ENCODE assay signal across 15 cellular contexts in the genomic region with DNA sequence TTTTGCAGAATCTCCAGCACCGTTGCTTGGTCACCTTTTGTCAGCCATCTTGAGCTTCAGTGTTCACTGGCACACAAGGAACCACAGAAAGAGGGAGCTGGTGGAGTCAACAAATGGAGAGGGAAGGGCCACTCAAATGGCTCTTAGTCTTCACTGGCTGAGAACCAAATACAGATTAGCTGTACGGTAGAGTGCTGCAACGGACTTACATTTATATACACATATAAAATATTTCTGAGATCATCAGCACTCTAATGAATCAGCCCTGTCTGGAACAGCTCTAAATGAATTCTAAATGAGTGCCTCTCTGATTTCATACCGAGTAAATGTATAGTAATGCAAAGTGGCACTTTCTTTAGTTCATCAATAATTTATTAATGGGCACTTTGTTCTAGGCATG. TPM values are rescaled to one million over a fixed set of nuclear protein-coding genes. Genes with fewer than 3 reads are reported as not detected.
A peak's percentile ranks its signal among the peaks of the same experiment; 100 is the strongest.
DNase-seq lines count a peak whose midpoint lies in the region; TF ChIP-seq lines count a peak whose summit lies in the region.
"Had no signal": no experiment of that assay in that cellular context is flagged by ENCODE, and none has a peak within 500 bp of the region (broad histone marks: within the 10 kb centered on the region; RNA-seq: fewer than 3 reads in every experiment).

No MANE protein-coding gene starts in this region.

- intact Hi-C loops in ovary (cut with DNase I), result no loop called here

- H3K4me1 ChIP-seq in BLaER1 treated with 17β-estradiol and CSF1 and Interleukin-3, amounts not matched to agents 10 nM and 100 nM, result peaks cover 20 to 40% (median 30%) of the 10 kb centered on the region in 10 experiments
- H3K4me1 ChIP-seq in Loucy (ENCODE audit: insufficient read depth, low read length, poor library complexity, severe bottlenecking), result peaks cover 32% of the 10 kb centered on the region
- H3K4me1 ChIP-seq in neural progenitor cell, result peaks cover 4% of the 10 kb centered on the region
- no peaks in the 10 kb centered on the region for H3K4me1 ChIP-seq in ovary (ENCODE audit: insufficient read depth)

- H3K9me3 ChIP-seq in BLaER1 treated with 17β-estradiol and CSF1 and Interleukin-3, amounts not matched to agents 10 nM and 100 nM (replicated peaks in 1 of 11), result no peaks in the 10 kb centered on the region
- H3K9me3 ChIP-seq in Loucy (ENCODE audit: insufficient read depth, low read depth, low read length), result no peaks in the 10 kb centered on the region
- no peaks in the 10 kb centered on the region for H3K9me3 ChIP-seq in neural progenitor cell (ENCODE audit: low read depth)
- H3K9me3 ChIP-seq in ovary, result no peaks in the 10 kb centered on the region

- WGBS in ovary, 3 donors, result 66 to 70% (median 69%) methylated on average over 4 of the region's 4 CpGs

- peak overlapping the region in 1 of 11 experiments; percentile 12; a peak in 1 of 22 replicates for H3K27ac ChIP-seq in BLaER1 treated with 17β-estradiol and CSF1 and Interleukin-3, amounts not matched to agents 10 nM and 100 nM
- H3K27ac ChIP-seq in neural progenitor cell, result no peak overlapping the region
- no peak overlapping the region for H3K27ac ChIP-seq in ovary

- H3K9me3 Mint-ChIP-seq in neural progenitor cell, result no peaks in the 10 kb centered on the region
- H3K9me3 Mint-ChIP-seq: CD4-positive, alpha-beta memory T cell had no signal

- no peak for TF ChIP-seq EP300 in ovary (IDR thresholded peaks at IDR 0.05)

- H2AFZ ChIP-seq in Loucy (ENCODE audit: low read length) (peak overlapping the region; percentile 60), neural progenitor cell (replicated peaks) (peak overlapping the region; percentile 21)

- no peak overlapping the region for H3K4me3 Mint-ChIP-seq in neural progenitor cell
- H3K4me3 Mint-ChIP-seq: CD4-positive, alpha-beta memory T cell had no signal

- no peak overlapping the region for H3K4me3 ChIP-seq in BLaER1 treated with 17β-estradiol and CSF1 and Interleukin-3, amounts not matched to agents 10 nM and 100 nM
- H3K4me3 ChIP-seq in Loucy (ENCODE audit: low read length, poor library complexity, severe bottlenecking) (peak overlapping the region; percentile 11), epithelial cell of esophagus (ENCODE audit: low read length) (no peak overlapping the region), neural progenitor cell (no peak overlapping the region), ovary (no peak overlapping the region)

- no peaks in the 10 kb centered on the region for H3K36me3 ChIP-seq in BLaER1 treated with 17β-estradiol and CSF1 and Interleukin-3, amounts not matched to agents 10 nM and 100 nM
- H3K36me3 ChIP-seq in Loucy (ENCODE audit: insufficient read depth, low read length) (no peaks in the 10 kb centered on the region), neural progenitor cell (no peaks in the 10 kb centered on the region), ovary (no peaks in the 10 kb centered on the region)

- H3K79me2 ChIP-seq in Loucy (ENCODE audit: insufficient read depth, low read length) (no peaks in the 10 kb centered on the region), neural progenitor cell (ENCODE audit: low read depth) (no peaks in the 10 kb centered on the region)

- TF ChIP-seq CTCF in Loucy (conservative IDR thresholded peaks at IDR 0.05; ENCODE audit: low read length), result no peak
- no peak for TF ChIP-seq CTCF in epithelial cell of esophagus (IDR thresholded peaks at IDR 0.05; ENCODE audit: insufficient read depth, low read depth, low read length, missing control alignments)
- TF ChIP-seq CTCF in neural progenitor cell (IDR thresholded peaks at IDR 0.05), result no peak
- TF ChIP-seq CTCF in ovary (IDR thresholded peaks at IDR 0.05), result no peak

- H3K9ac ChIP-seq in BLaER1 treated with 17β-estradiol and CSF1 and Interleukin-3, amounts not matched to agents 10 nM and 100 nM, result no peak overlapping the region
- H3K9ac ChIP-seq in Loucy (ENCODE audit: low read depth, low read length, poor library complexity, severe bottlenecking), result no peak overlapping the region
- H3K9ac ChIP-seq in neural progenitor cell, result no peak overlapping the region

- no peaks in the 10 kb centered on the region for H3K4me1 Mint-ChIP-seq in neural progenitor cell

- no peaks in the 10 kb centered on the region for H3K27me3 Mint-ChIP-seq in neural progenitor cell (ENCODE audit: insufficient read depth, low read depth)

- DNase-seq in epithelial cell of esophagus (ENCODE audit: low read depth) (peak; percentile 41), neural progenitor cell (ENCODE audit: low spot score) (no peak), ovary (no peak), superior temporal gyrus (ENCODE audit: extremely low spot score) (no peak), germinal center (ENCODE audit: low spot score) (no peak), NCI-H526 treated with DMSO at 0.1 percent for 48 hours (lab: John Stamatoyannopoulos, UW) (no peak)
- DNase-seq: ACHN; CD4-positive, alpha-beta memory T cell; DMS79; NCI-H1417 treated with DMSO at 0.1 percent for 48 hours; NCI-H2081; NCI-H510A; SHP77 treated with DMSO at 0.1 percent for 48 hours had no signal

- no peaks in the 10 kb centered on the region for H3K9me2 ChIP-seq in Loucy (replicated peaks; ENCODE audit: low read depth, low read length)

- no peaks in the 10 kb centered on the region for H3K36me3 Mint-ChIP-seq in neural progenitor cell
- H3K36me3 Mint-ChIP-seq: CD4-positive, alpha-beta memory T cell had no signal

- no peaks in the 10 kb centered on the region for H3K27me3 ChIP-seq in BLaER1 treated with 17β-estradiol and CSF1 and Interleukin-3, amounts not matched to agents 10 nM and 100 nM
- no peaks in the 10 kb centered on the region for H3K27me3 ChIP-seq in Loucy (ENCODE audit: insufficient read depth, low read length, poor library complexity, severe bottlenecking)
- no peaks in the 10 kb centered on the region for H3K27me3 ChIP-seq in neural progenitor cell
- no peaks in the 10 kb centered on the region for H3K27me3 ChIP-seq in ovary

- no peaks in the 10 kb centered on the region for H3F3A ChIP-seq in Loucy (ENCODE audit: low read depth)
- no peaks in the 10 kb centered on the region for H3F3A ChIP-seq in neural progenitor cell (ENCODE audit: low read depth)

- no peak overlapping the region for H3K27ac Mint-ChIP-seq in neural progenitor cell

- H3K4me2 ChIP-seq in BLaER1 treated with 17β-estradiol and CSF1 and Interleukin-3, amounts not matched to agents 10 nM and 100 nM, result peak overlapping the region in 9 of 11 experiments; percentile 16 to 62 (median 48); a peak in 16 of 22 replicates
- H3K4me2 ChIP-seq in Loucy (ENCODE audit: low read depth, low read length, poor library complexity, severe bottlenecking), result peak overlapping the region; percentile 40
- no peak overlapping the region for H3K4me2 ChIP-seq in neural progenitor cell

- no peak for TF ChIP-seq POLR2A in ovary (IDR thresholded peaks at IDR 0.05)

- H4K20me1 ChIP-seq in BLaER1 treated with 17β-estradiol and CSF1 and Interleukin-3, amounts not matched to agents 10 nM and 100 nM, result no peaks in the 10 kb centered on the region
- H4K20me1 ChIP-seq in Loucy (ENCODE audit: insufficient read depth, low read length, poor library complexity, severe bottlenecking), result no peaks in the 10 kb centered on the region
- no peaks in the 10 kb centered on the region for H4K20me1 ChIP-seq in neural progenitor cell (ENCODE audit: low read depth)

RNA-seq across cellular contexts. Expression of a gene that starts 24.8 kb away (rescaled TPM):
- total RNA-seq in neural progenitor cell (ENCODE audit: low replicate concordance) (1.1 and 1.6 TPM in 2 replicates), ovary (under 1 TPM in 6 of 7 donors, not detected in 1; under 0.01 to 0.46 (median 0.13) TPM)
- under 1 TPM; 0.05 to 0.23 TPM for polyA plus RNA-seq in ovary

RNA-seq across cellular contexts. Expression of a gene that starts 25.0 kb away (rescaled TPM):
- 48.3 and 65.6 TPM in 2 replicates for total RNA-seq in neural progenitor cell (ENCODE audit: low replicate concordance)
- 10 to 100 TPM; 26.2 to 43.8 (median 35.4) TPM for total RNA-seq in ovary
- 10 to 100 TPM; 15.9 to 46.2 TPM for polyA plus RNA-seq in ovary
